1 cellular context compared by ENCODE assay signal in the genomic region with DNA sequence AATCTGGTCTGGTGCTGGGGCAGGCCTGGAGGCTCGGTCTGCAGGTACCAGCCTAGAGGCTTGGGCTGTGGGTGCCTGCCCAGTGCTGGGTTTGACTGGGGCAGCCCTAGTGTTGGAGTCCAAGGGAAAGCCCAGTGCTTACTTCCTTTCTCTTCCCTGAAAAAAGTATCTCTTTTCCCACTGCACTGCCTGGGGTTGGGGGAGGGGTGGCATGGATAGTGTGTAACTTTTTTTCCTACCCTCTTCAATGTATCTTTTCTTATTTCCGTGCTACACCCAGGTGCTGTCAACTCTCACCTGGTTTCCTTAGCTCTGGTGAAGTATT.
TF ChIP-seq lines count a peak whose summit lies in the region.

No MANE protein-coding gene starts in this region.

TF ChIP-seq in GM12878, 131 proteins besides CTCF, POLR2A, EP300 and RAD21:
- TF ChIP-seq, protein P1, sequence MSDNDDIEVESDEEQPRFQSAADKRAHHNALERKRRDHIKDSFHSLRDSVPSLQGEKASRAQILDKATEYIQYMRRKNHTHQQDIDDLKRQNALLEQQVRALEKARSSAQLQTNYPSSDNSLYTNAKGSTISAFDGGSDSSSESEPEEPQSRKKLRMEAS (IDR thresholded peaks at IDR 0.05; ENCODE audit: low read depth, low read length), result no peak
- TF ChIP-seq CBFB (IDR thresholded peaks at IDR 0.05; ENCODE audit: low read depth) (no peak), CHD1 (IDR thresholded peaks at IDR 0.05; ENCODE audit: low read depth, low read length) (no peak), ZNF217 (IDR thresholded peaks at IDR 0.05) (no peak), TAF1 (IDR thresholded peaks at IDR 0.05; ENCODE audit: borderline replicate concordance, low read depth, low read length) (no peak)
TF ChIP-seq in GM12878: peak in this region for 0.
